Comparison of ENCODE assay signal across 19 cellular contexts in genomic region chr18:35617865-35618264, GRCh38.
"Had no signal": no experiment of that assay in that cellular context is flagged by ENCODE, and none has a peak within 500 bp of the region (broad histone marks: within the 10 kb centered on the region; RNA-seq: fewer than 3 reads in every experiment).

No MANE protein-coding gene starts in this region.

- H3K36me3 ChIP-seq: adrenal gland, ascending aorta, colonic mucosa, heart right ventricle, prostate gland, upper lobe of right lung had no signal

- H3K27me3 ChIP-seq: adrenal gland, ascending aorta, colonic mucosa, dorsolateral prefrontal cortex, heart right ventricle, upper lobe of right lung had no signal

- H3K4me3 ChIP-seq: adrenal gland, ascending aorta, colonic mucosa, heart right ventricle, prostate gland, upper lobe of right lung had no signal

- H3K27ac Mint-ChIP-seq: activated naive CD8-positive, alpha-beta T cell; activated T-helper 17 cell treated with anti-CD3 and anti-CD28 coated beads, Interleukin-2, amount 50 U/mL, for 72 hours; effector memory CD8-positive, alpha-beta T cell; naive B cell had no signal

- H3K27ac ChIP-seq: ascending aorta, prostate gland had no signal

- H3K27me3 Mint-ChIP-seq: activated naive CD8-positive, alpha-beta T cell; activated T-helper 17 cell treated with anti-CD3 and anti-CD28 coated beads, Interleukin-2, amount 50 U/mL, for 72 hours; central memory CD8-positive, alpha-beta T cell; effector memory CD8-positive, alpha-beta T cell; naive B cell had no signal

- H3K36me3 Mint-ChIP-seq: naive B cell had no signal

- H3K9me3 Mint-ChIP-seq: activated T-helper 17 cell treated with anti-CD3 and anti-CD28 coated beads, Interleukin-2, amount 50 U/mL, for 72 hours; central memory CD8-positive, alpha-beta T cell; effector memory CD8-positive, alpha-beta T cell; naive B cell; neural crest cell had no signal

- H3K4me1 ChIP-seq: ascending aorta, prostate gland had no signal

- H3K4me3 Mint-ChIP-seq: activated naive CD8-positive, alpha-beta T cell; activated T-helper 17 cell treated with anti-CD3 and anti-CD28 coated beads, Interleukin-2, amount 50 U/mL, for 72 hours; central memory CD8-positive, alpha-beta T cell; effector memory CD8-positive, alpha-beta T cell; naive B cell; neural crest cell had no signal

- H3K9me3 ChIP-seq: adrenal gland, ascending aorta, colonic mucosa, heart right ventricle, prostate gland, upper lobe of right lung had no signal

- DNase-seq: activated CD4-positive, alpha-beta T cell treated with anti-CD3 and anti-CD28 coated beads for 1 hour; activated CD4-positive, alpha-beta T cell treated with anti-CD3 and anti-CD28 coated beads, Interleukin-2, amount 50 U/mL, for 1 hour; activated T-cell treated with anti-CD3 and anti-CD28 coated beads, Interleukin-2, amount 50 U/mL, for 1 hour; adrenal gland; colonic mucosa; dorsolateral prefrontal cortex; effector memory CD8-positive, alpha-beta T cell; heart right ventricle; left colon; naive B cell; stimulated activated CD4-positive, alpha-beta T cell treated with anti-CD3 and anti-CD28 coated beads, Interleukin-4, amount 100 ng/mL, for 24 hours; stimulated activated naive CD4-positive, alpha-beta T cell treated with Interleukin-2 at 50 U/mL for 16 hours; upper lobe of right lung had no signal
